31 cellular contexts compared by ENCODE assay signal in genomic region chr9:11088826-11089374, GRCh38.
"Had no signal": no experiment of that assay in that cellular context is flagged by ENCODE, and none has a peak within 500 bp of the region (broad histone marks: within the 10 kb centered on the region; RNA-seq: fewer than 3 reads in every experiment).

No MANE protein-coding gene starts in this region.

- H3K27me3 Mint-ChIP-seq: naive thymus-derived CD4-positive, alpha-beta T cell; stimulated activated memory B cell treated with anti-CD40 and anti-IgM and Interleukin-4, amounts not matched to agents 10 μg/mL and 1 μg/mL and 100 μg/mL, for 72 hours; type B pancreatic cell had no signal

- H3K27ac Mint-ChIP-seq: naive thymus-derived CD4-positive, alpha-beta T cell; nephron; stimulated activated memory B cell treated with anti-CD40 and anti-IgM and Interleukin-4, amounts not matched to agents 10 μg/mL and 1 μg/mL and 100 μg/mL, for 72 hours; type B pancreatic cell had no signal

- H3K36me3 ChIP-seq: esophagus muscularis mucosa, heart right ventricle, lower lobe of right lung, ovary, sigmoid colon, spleen, tibial artery had no signal

- H3K4me1 ChIP-seq: foreskin keratinocyte, heart right ventricle, lower lobe of right lung, psoas muscle, sigmoid colon, spleen, testis, tibial artery had no signal

- H3K4me3 ChIP-seq: coronary artery, esophagus muscularis mucosa, heart right ventricle, lower lobe of right lung, ovary, psoas muscle, sigmoid colon, spleen, testis, tibial artery had no signal

- FAIRE-seq: endothelial cell of umbilical vein had no signal

- H3K27ac ChIP-seq: coronary artery, esophagus muscularis mucosa, foreskin keratinocyte, heart right ventricle, lower lobe of right lung, ovary, psoas muscle, sigmoid colon, spleen, testis, tibial artery had no signal

- H3K4me3 Mint-ChIP-seq: naive thymus-derived CD4-positive, alpha-beta T cell; nephron; stimulated activated memory B cell treated with anti-CD40 and anti-IgM and Interleukin-4, amounts not matched to agents 10 μg/mL and 1 μg/mL and 100 μg/mL, for 72 hours; type B pancreatic cell had no signal

- H3K4me1 Mint-ChIP-seq: naive thymus-derived CD4-positive, alpha-beta T cell; nephron; stimulated activated memory B cell treated with anti-CD40 and anti-IgM and Interleukin-4, amounts not matched to agents 10 μg/mL and 1 μg/mL and 100 μg/mL, for 72 hours had no signal

- ATAC-seq: foreskin keratinocyte; heart right ventricle; left colon; left ventricle myocardium superior; lower lobe of right lung; naive thymus-derived CD4-positive, alpha-beta T cell; psoas muscle; right cardiac atrium; stimulated activated memory B cell treated with anti-CD40 and anti-IgM and Interleukin-4, amounts not matched to agents 10 μg/mL and 1 μg/mL and 100 μg/mL, for 72 hours; stimulated activated naive CD8-positive, alpha-beta T cell treated with anti-CD3 and anti-CD28 coated beads, Interleukin-15, Interleukin-2, amounts not matched to agents 100 U/mL and 50 U/mL, for 24 hours had no signal

- H3K27me3 ChIP-seq: esophagus muscularis mucosa, foreskin keratinocyte, heart right ventricle, ovary, sigmoid colon, spleen, testis, tibial artery had no signal

- H3K9me3 ChIP-seq: esophagus muscularis mucosa, heart right ventricle, lower lobe of right lung, ovary, psoas muscle, sigmoid colon, testis, tibial artery had no signal

- H3K36me3 Mint-ChIP-seq: naive thymus-derived CD4-positive, alpha-beta T cell; stimulated activated memory B cell treated with anti-CD40 and anti-IgM and Interleukin-4, amounts not matched to agents 10 μg/mL and 1 μg/mL and 100 μg/mL, for 72 hours; type B pancreatic cell had no signal

- DNase-seq: dermis blood vessel endothelial cell; effector memory CD4-positive, alpha-beta T cell; foreskin keratinocyte; glutamatergic neuron; heart right ventricle; hippocampal formation; islet precursor cell; kidney glomerular epithelial cell; left colon; left ventricle myocardium superior; lower lobe of right lung; midbrain; naive thymus-derived CD4-positive, alpha-beta T cell; occipital lobe; ovary; posterior cingulate gyrus; psoas muscle; right cardiac atrium; sigmoid colon; spleen; stimulated activated CD4-positive, alpha-beta T cell treated with anti-CD3 and anti-CD28 coated beads, Interleukin-4, amount 100 ng/mL, for 4 hours; stimulated activated naive CD8-positive, alpha-beta T cell treated with anti-CD3 and anti-CD28 coated beads, Interleukin-15, Interleukin-2, amounts not matched to agents 100 U/mL and 50 U/mL, for 24 hours; substantia nigra; testis; tibial artery had no signal

- H3K9me3 Mint-ChIP-seq: nephron, type B pancreatic cell had no signal
